Comparison of ENCODE assay signal across 2 cellular contexts in the genomic region with DNA sequence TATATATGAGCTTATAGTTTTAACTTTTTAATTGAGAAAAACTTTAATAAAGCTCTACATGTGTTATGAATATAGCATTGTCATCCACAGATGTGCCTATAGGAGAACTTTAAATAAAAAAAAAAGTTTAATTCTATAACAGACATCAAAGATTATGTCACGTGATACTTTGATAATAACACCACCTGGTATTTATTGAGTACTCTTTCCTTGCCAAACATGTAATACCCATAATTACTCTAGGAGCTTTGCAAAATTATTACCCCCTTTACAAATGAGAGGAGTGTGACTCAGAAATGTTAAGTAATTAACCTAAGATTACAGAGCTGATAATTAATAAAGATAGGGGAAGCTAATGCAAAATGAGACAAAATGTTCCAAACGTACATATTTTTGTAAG.
A peak's percentile ranks its signal among the peaks of the same experiment; 100 is the strongest.
TF ChIP-seq lines count a peak whose summit lies in the region.

No MANE protein-coding gene starts in this region.

TF ChIP-seq in IMR-90, 13 proteins besides CTCF, POLR2A, EP300 and RAD21:
- TF ChIP-seq USF2 (IDR thresholded peaks at IDR 0.05; ENCODE audit: low read depth, low read length) (peak; percentile 64; the same call in 1 of the 2 replicates), CHD1 (IDR thresholded peaks at IDR 0.05; ENCODE audit: low read depth, low read length) (no peak)

TF ChIP-seq in GM12878, 131 proteins besides CTCF, POLR2A, EP300 and RAD21:
- peak; percentile 73 for TF ChIP-seq RAD51 (IDR thresholded peaks at IDR 0.05)
- TF ChIP-seq YY1 (IDR thresholded peaks at IDR 0.05; ENCODE audit: low read depth, low read length) = no peak
